8 cellular contexts compared by ENCODE assay signal in genomic region chr1:23344987-23345472, GRCh38. TPM values are rescaled to one million over a fixed set of nuclear protein-coding genes. Genes with fewer than 3 reads are reported as not detected.
DNase-seq lines count a peak whose midpoint lies in the region; ATAC-seq and TF ChIP-seq lines count a peak whose summit lies in the region.

No MANE protein-coding gene starts in this region.

- H2BK5ac ChIP-seq in trophoblast cell (ENCODE audit: low read depth, low read length, poor library complexity): peak overlapping the region; percentile 49

- peaks cover 13% of the 10 kb centered on the region for H3K79me2 ChIP-seq in trophoblast cell (ENCODE audit: control insufficient read depth, insufficient read depth, low read length, poor library complexity)

- in situ Hi-C loops in SK-MEL-5 (cut with HindIII; ENCODE audit: low pct_unique_long_range_greater_than_20kb, low sequenced_read_pairs): no loop called here

- POLR2A ChIA-PET in GM10248 (lab: Yijun Ruan, JAX): interaction anchor here (1.0 kb wide), 1 partner anchor 23 kb away, joined by 11 read pairs; no protein-coding TSS in a partner anchor

- H3K4ac ChIP-seq in trophoblast cell (ENCODE audit: low read depth, low read length): peak overlapping the region; percentile 66

- H4K12ac ChIP-seq in trophoblast cell (ENCODE audit: low read depth, low read length): peak overlapping the region; percentile 88

- CTCF ChIA-PET in GM10248 (lab: Yijun Ruan, JAX): interaction anchor here (1.2 to 2.7 kb wide), 5 partner anchors 11 to 152 kb away, joined by 3 to 11 read pairs (median 6); no protein-coding TSS in a partner anchor

- H3K4me3 ChIP-seq in esophagus squamous epithelium (peak overlapping the region; percentile 66 to 95 (median 90)), trophoblast cell (ENCODE audit: low read depth, low read length) (peak overlapping the region; percentile 64)

- no peaks in the 10 kb centered on the region for H3K9me3 Mint-ChIP-seq in activated T-cell treated with anti-CD3 and anti-CD28 coated beads, Interleukin-2, amount 50 U/mL, for 24 hours

- peak overlapping the region; percentile 85 for H3K18ac ChIP-seq in trophoblast cell (ENCODE audit: low read length)

- DNase-seq in activated T-cell treated with anti-CD3 and anti-CD28 coated beads, Interleukin-2, amount 50 U/mL, for 24 hours: no peak
- no peak for DNase-seq in activated T-cell treated with anti-CD3 and anti-CD28 coated beads, Interleukin-2, amount 50 U/mL, for 1 hour
- DNase-seq in SK-MEL-5 (ENCODE audit: low read depth, low spot score) (peak; percentile 8), esophagus squamous epithelium (lab: John Stamatoyannopoulos, UW) (no peak), trophoblast cell (no peak), T1000 (lab: John Stamatoyannopoulos, UW) (no peak), GM10248 (ENCODE audit: extremely low spot score) (no peak)

- H3K27ac Mint-ChIP-seq in activated T-cell treated with anti-CD3 and anti-CD28 coated beads, Interleukin-2, amount 50 U/mL, for 24 hours: peak overlapping the region; percentile 94

- peak overlapping the region; percentile 83 for H2AFZ ChIP-seq in trophoblast cell (ENCODE audit: insufficient read depth, low read length, poor library complexity)

- H3K79me1 ChIP-seq in trophoblast cell (ENCODE audit: low read length): peaks cover 15% of the 10 kb centered on the region

- intact Hi-C loops in esophagus squamous epithelium (cut with DNase I): no loop called here

- WGBS in esophagus squamous epithelium, 2 donors: 29 to 35% methylated on average over 8 of the region's 8 CpGs
- WGBS in trophoblast cell (ENCODE audit: extremely low coverage, insufficient coverage, insufficient read length): no CpG with 5 or more reads among the region's 8 CpGs

- peak overlapping the region; percentile 74 for H3K9ac ChIP-seq in trophoblast cell (ENCODE audit: low read length)

- H3K36me3 Mint-ChIP-seq in activated T-cell treated with anti-CD3 and anti-CD28 coated beads, Interleukin-2, amount 50 U/mL, for 24 hours (ENCODE audit: low read depth): peaks cover 37% of the 10 kb centered on the region

- H3K23ac ChIP-seq in trophoblast cell (ENCODE audit: low read length): no peak overlapping the region

- H3K27ac ChIP-seq in esophagus squamous epithelium (peak overlapping the region; percentile 95 to 99 (median 97)), trophoblast cell (ENCODE audit: low read depth, low read length) (peak overlapping the region; percentile 93)

- no peak overlapping the region for H2BK12ac ChIP-seq in trophoblast cell (ENCODE audit: low read length)

- no peaks in the 10 kb centered on the region for H3K27me3 ChIP-seq in esophagus squamous epithelium
- no peaks in the 10 kb centered on the region for H3K27me3 ChIP-seq in trophoblast cell (ENCODE audit: insufficient read depth, low read length)

- peak overlapping the region; percentile 94 for H3K14ac ChIP-seq in trophoblast cell (ENCODE audit: low read length)

- H4K8ac ChIP-seq in trophoblast cell (ENCODE audit: low read depth, low read length): peak overlapping the region; percentile 81

- peak overlapping the region; percentile 92 for H4K91ac ChIP-seq in trophoblast cell (ENCODE audit: low read depth, low read length)

- H2AK5ac ChIP-seq in trophoblast cell (ENCODE audit: low read length): peak overlapping the region; percentile 44

- H3K4me1 ChIP-seq in esophagus squamous epithelium: peaks cover 6 to 41% (median 29%) of the 10 kb centered on the region in 3 donors
- H3K4me1 ChIP-seq in trophoblast cell (ENCODE audit: control insufficient read depth in 1 of 2, insufficient read depth in 2 of 2, low read length in 2 of 2): no peaks in the 10 kb centered on the region

- no peak for TF ChIP-seq POLR2A in esophagus squamous epithelium (IDR thresholded peaks at IDR 0.05)

- H3K27me3 Mint-ChIP-seq in activated T-cell treated with anti-CD3 and anti-CD28 coated beads, Interleukin-2, amount 50 U/mL, for 24 hours: no peaks in the 10 kb centered on the region

- ATAC-seq in HG02623 (IDR thresholded peaks at IDR 0.05; ENCODE audit: unreplicated experiment): no peak

- H3K4me2 ChIP-seq in trophoblast cell (ENCODE audit: low read length): peak overlapping the region; percentile 79

- H3K4me3 Mint-ChIP-seq in activated T-cell treated with anti-CD3 and anti-CD28 coated beads, Interleukin-2, amount 50 U/mL, for 24 hours: peak overlapping the region; percentile 83

- H3K36me3 ChIP-seq in esophagus squamous epithelium: no peaks in the 10 kb centered on the region
- H3K36me3 ChIP-seq in trophoblast cell (ENCODE audit: control insufficient read depth in 1 of 2, insufficient read depth in 2 of 2, low read length in 2 of 2): no peaks in the 10 kb centered on the region

- H3K9me3 ChIP-seq in esophagus squamous epithelium: no peaks in the 10 kb centered on the region
- H3K9me3 ChIP-seq in trophoblast cell (ENCODE audit: insufficient read depth, low read depth, low read length): no peaks in the 10 kb centered on the region

- peak overlapping the region; percentile 55 for H2BK120ac ChIP-seq in trophoblast cell (ENCODE audit: insufficient read depth, low read length, poor library complexity)

- TF ChIP-seq CTCF in esophagus squamous epithelium (IDR thresholded peaks at IDR 0.05) (no peak), GM10248 (IDR thresholded peaks at IDR 0.05; ENCODE audit: control extremely low read depth, extremely low read depth, low read depth, missing control alignments) (no peak)

- peaks cover 35% of the 10 kb centered on the region for H3K4me1 Mint-ChIP-seq in activated T-cell treated with anti-CD3 and anti-CD28 coated beads, Interleukin-2, amount 50 U/mL, for 24 hours (ENCODE audit: low read depth)

RNA-seq across cellular contexts. Expression of gene HNRNPR, which starts 0.9 kb away (rescaled TPM):
- 101 and 110 TPM in 2 replicates for total RNA-seq in SK-MEL-5 (2014; rRNA removed; shearing (Covaris generic))
- 136 and 162 TPM in 2 replicates for polyA plus RNA-seq in SK-MEL-5 (2015; cell fraction: cytosol; rRNA removed)
- polyA plus RNA-seq in SK-MEL-5 (2015; cell fraction: nucleus; rRNA removed): 52.7 and 55.8 TPM in 2 replicates
- 10 to 100 TPM; 60.9 to 90.2 (median 76.8) TPM for total RNA-seq in esophagus squamous epithelium
- polyA plus RNA-seq in trophoblast cell (2013): 169 and 175 TPM in 2 replicates

RNA-seq across cellular contexts. Expression of gene ZNF436, which starts 24.6 kb away (rescaled TPM):
- 8.1 and 8.5 TPM in 2 replicates for total RNA-seq in SK-MEL-5 (2014; rRNA removed; shearing (Covaris generic))
- polyA plus RNA-seq in SK-MEL-5 (2015; cell fraction: cytosol; rRNA removed): 3.6 and 4.9 TPM in 2 replicates
- polyA plus RNA-seq in SK-MEL-5 (2015; cell fraction: nucleus; rRNA removed): 9.9 and 10.1 TPM in 2 replicates
- 10 to 100 TPM; 14.9 to 33.6 (median 24.8) TPM for total RNA-seq in esophagus squamous epithelium
- polyA plus RNA-seq in trophoblast cell (2013): 11.8 and 11.9 TPM in 2 replicates
